Comparison of ENCODE assay signal across 2 cellular contexts in the genomic region with DNA sequence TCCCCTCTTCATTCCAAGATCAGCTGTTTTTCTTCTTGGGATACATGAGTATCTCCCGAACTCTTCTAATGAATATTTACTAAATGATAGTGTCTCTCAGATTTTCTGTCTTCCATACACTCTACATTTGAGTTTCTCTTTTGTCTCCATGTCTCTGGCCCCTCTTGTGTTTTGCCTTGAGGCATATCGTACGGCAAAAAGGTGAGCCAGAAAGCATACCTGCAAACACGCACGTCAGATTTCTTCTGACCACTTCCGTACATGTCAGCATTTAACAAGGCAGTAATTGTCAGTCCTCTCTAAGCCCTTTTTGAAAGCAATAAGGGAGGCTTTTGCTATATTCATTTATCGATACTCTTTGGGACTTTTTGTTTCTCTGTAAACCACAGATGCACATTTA.
TF ChIP-seq lines count a peak whose summit lies in the region.

No MANE protein-coding gene starts in this region.

TF ChIP-seq in A549, 52 proteins besides CTCF, POLR2A, EP300 and RAD21 (continued from another document):
- TF ChIP-seq MAFK (IDR thresholded peaks at IDR 0.05; ENCODE audit: partially characterized antibody) = peak; percentile 45
- no peak for TF ChIP-seq POLR2AphosphoS2 (conservative IDR thresholded peaks at IDR 0.05; ENCODE audit: low read length)
- TF ChIP-seq HOXA7 (CRISPR knock-in tag; IDR thresholded peaks at IDR 0.05) = no peak

TF ChIP-seq in IMR-90, 13 proteins besides CTCF, POLR2A, EP300 and RAD21 (continued from another document):
- no peak for TF ChIP-seq FOS (IDR thresholded peaks at IDR 0.05; ENCODE audit: low read depth, low read length)
- no peak for TF ChIP-seq ELK1 (IDR thresholded peaks at IDR 0.05; ENCODE audit: borderline replicate concordance, low read depth, low read length)
- TF ChIP-seq CHD1 (IDR thresholded peaks at IDR 0.05; ENCODE audit: low read depth, low read length) = no peak
- TF ChIP-seq RFX5 (IDR thresholded peaks at IDR 0.05; ENCODE audit: low read depth, low read length) = no peak
- no peak for TF ChIP-seq MXI1 (IDR thresholded peaks at IDR 0.05; ENCODE audit: borderline replicate concordance, low read depth, low read length)
- TF ChIP-seq CEBPB (IDR thresholded peaks at IDR 0.05; ENCODE audit: low read depth, low read length) = no peak
- TF ChIP-seq NFE2L2 (IDR thresholded peaks at IDR 0.05; ENCODE audit: low read depth, low read length) = no peak
- no peak for TF ChIP-seq MAZ (IDR thresholded peaks at IDR 0.05; ENCODE audit: borderline replicate concordance, low read depth, low read length)
- no peak for TF ChIP-seq RCOR1 (IDR thresholded peaks at IDR 0.05; ENCODE audit: insufficient replicate concordance, low read length)
- no peak; the same call in 1 of the 2 replicates for TF ChIP-seq MAFK (IDR thresholded peaks at IDR 0.05; ENCODE audit: low read depth, low read length)
- no peak for TF ChIP-seq SMC3 (IDR thresholded peaks at IDR 0.05; ENCODE audit: low read depth, low read length)
TF ChIP-seq in IMR-90: peak in this region for 0.
